In the genomic region with DNA sequence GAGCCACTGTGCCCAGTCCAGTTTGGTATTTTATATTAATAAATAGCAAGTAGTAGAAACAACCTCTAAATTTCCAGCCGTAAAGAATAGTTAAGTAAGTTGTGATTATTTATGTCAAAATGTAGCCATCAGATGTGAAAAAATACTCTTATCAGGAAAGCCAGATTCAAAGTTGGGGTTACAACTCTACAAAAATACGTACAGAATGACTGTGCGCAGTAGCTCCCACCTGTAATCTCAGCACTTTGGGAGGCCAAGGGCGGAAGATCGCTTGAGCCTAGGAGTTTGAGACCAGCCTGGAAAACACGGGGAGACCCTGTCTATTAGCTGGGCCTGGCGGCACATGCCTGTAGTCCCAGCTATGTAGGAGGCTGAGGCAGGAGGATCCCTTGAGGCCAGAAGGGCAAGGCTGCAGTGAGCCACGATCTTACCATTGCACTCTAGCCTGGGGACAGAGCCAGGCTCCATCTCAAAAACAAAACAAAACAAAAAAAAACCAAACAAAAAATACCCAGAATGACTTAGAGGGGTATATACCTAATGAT, we compare ENCODE assay signal across 12 cellular contexts. TPM values are rescaled to one million over a fixed set of nuclear protein-coding genes. Genes with fewer than 3 reads are reported as not detected.
DNase-seq lines count a peak whose midpoint lies in the region; ATAC-seq and TF ChIP-seq lines count a peak whose summit lies in the region.
"Had no signal": no experiment of that assay in that cellular context is flagged by ENCODE, and none has a peak within 500 bp of the region (broad histone marks: within the 10 kb centered on the region; RNA-seq: fewer than 3 reads in every experiment).

No MANE protein-coding gene starts in this region.

- H3K4me3 ChIP-seq in BE2C (ENCODE audit: low read depth, low read length) (peak overlapping the region; percentile 92), GM23338 (peak overlapping the region; percentile 96), mesenchymal stem cell (ENCODE audit: insufficient read depth in 1 of 2, low read depth in 1 of 2, low read length in 2 of 2) (peak overlapping the region; percentile 23 to 97), left ventricle myocardium inferior (no peak overlapping the region)

- intact Hi-C loops in left ventricle myocardium inferior (cut with micrococcal nuclease), result no loop called here

- H3K79me1 ChIP-seq in mesenchymal stem cell (replicated peaks; ENCODE audit: low read length, poor library complexity, severe bottlenecking), result peaks cover 33% of the 10 kb centered on the region

- H2AFZ ChIP-seq in GM23338 (no peak overlapping the region), mesenchymal stem cell (ENCODE audit: low read depth, low read length) (no peak overlapping the region)

- H3K9me2 ChIP-seq in GM23338 (ENCODE audit: insufficient read depth), result no peaks in the 10 kb centered on the region

- peak overlapping the region in 1 of 2 experiments; percentile 17 for H3K23ac ChIP-seq in mesenchymal stem cell (ENCODE audit: low read length in 2 of 2)

- no peak overlapping the region for H2BK15ac ChIP-seq in mesenchymal stem cell (ENCODE audit: low read depth, poor library complexity, severe bottlenecking)

- H3K4ac ChIP-seq in mesenchymal stem cell (ENCODE audit: low read depth in 1 of 2, low read length in 2 of 2), result no peak overlapping the region

- no peak overlapping the region for H2AK5ac ChIP-seq in mesenchymal stem cell (ENCODE audit: low read length, severe bottlenecking)

- H3K14ac ChIP-seq in mesenchymal stem cell (ENCODE audit: low read length in 2 of 2), result no peak overlapping the region

- peaks cover 6% of the 10 kb centered on the region; the same call in 1 of the 2 replicates for H3K4me1 ChIP-seq in BE2C
- H3K4me1 ChIP-seq in GM23338 (ENCODE audit: insufficient read depth), result peaks cover 13% of the 10 kb centered on the region; the same call in 1 of the 2 replicates
- H3K4me1 ChIP-seq in mesenchymal stem cell (ENCODE audit: control insufficient read depth, insufficient read depth, low read depth, low read length), result peaks cover 17% of the 10 kb centered on the region
- peaks cover 20% of the 10 kb centered on the region for H3K4me1 ChIP-seq in left ventricle myocardium inferior
- no peaks in the 10 kb centered on the region for H3K4me1 ChIP-seq in foreskin keratinocyte

- no peak overlapping the region for H3K27ac Mint-ChIP-seq in GM23338
- no peak overlapping the region for H3K27ac Mint-ChIP-seq in activated naive CD8-positive, alpha-beta T cell

- H3K79me2 ChIP-seq in GM23338 (replicated peaks; ENCODE audit: insufficient read depth), result peaks cover 35% of the 10 kb centered on the region

- H3K9ac ChIP-seq in mesenchymal stem cell (ENCODE audit: low read length), result no peak overlapping the region

- H4K20me1 ChIP-seq in GM23338 (replicated peaks; ENCODE audit: insufficient read depth), result peaks cover 26% of the 10 kb centered on the region; the same call in 1 of the 2 replicates

- TF ChIP-seq CTCF in BE2C (IDR thresholded peaks at IDR 0.05; ENCODE audit: low read depth, low read length) (no peak), GM23338 (conservative IDR thresholded peaks at IDR 0.05; ENCODE audit: low read depth in 2 of 2) (no peak), left ventricle myocardium inferior (IDR thresholded peaks at IDR 0.05; ENCODE audit: borderline replicate concordance) (no peak), foreskin keratinocyte (conservative IDR thresholded peaks at IDR 0.05) (no peak)

- no peak overlapping the region for H3K18ac ChIP-seq in mesenchymal stem cell (ENCODE audit: low read depth in 1 of 2, low read length in 2 of 2)

- no peak overlapping the region for H4K8ac ChIP-seq in mesenchymal stem cell (ENCODE audit: low read length)

- 94% methylated on average over 6 of the region's 8 CpGs for WGBS in mesenchymal stem cell

- H2BK12ac ChIP-seq in mesenchymal stem cell (ENCODE audit: low read length in 2 of 2), result no peak overlapping the region

- DNase-seq in BE2C (no peak), GM23338 (ENCODE audit: low spot score) (no peak), mesenchymal stem cell (no peak), left ventricle myocardium inferior (no peak), GM03348 (ENCODE audit: low spot score) (no peak), foreskin keratinocyte (no peak), iPS-NIHi11 (ENCODE audit: low spot score) (no peak)
- DNase-seq: small intestine had no signal

- ATAC-seq in GM23338 (no peak), foreskin keratinocyte (no peak)

- H3K36me3 ChIP-seq in BE2C, result peaks cover 31% of the 10 kb centered on the region
- H3K36me3 ChIP-seq in GM23338 (ENCODE audit: insufficient read depth), result peaks cover 11% of the 10 kb centered on the region; the same call in 1 of the 2 replicates
- peaks cover 15 to 33% of the 10 kb centered on the region in 2 experiments for H3K36me3 ChIP-seq in mesenchymal stem cell (ENCODE audit: control insufficient read depth in 1 of 2, insufficient read depth in 2 of 2, low read depth in 1 of 2, low read length in 2 of 2)
- H3K36me3 ChIP-seq in left ventricle myocardium inferior, result peaks cover 20% of the 10 kb centered on the region

- H2BK5ac ChIP-seq in mesenchymal stem cell (ENCODE audit: low read depth, low read length, poor library complexity, severe bottlenecking), result no peak overlapping the region

- peaks cover 16% of the 10 kb centered on the region for H3K27me3 Mint-ChIP-seq in GM23338 (ENCODE audit: insufficient read depth, low read depth, poor library complexity)
- no peaks in the 10 kb centered on the region for H3K27me3 Mint-ChIP-seq in activated naive CD8-positive, alpha-beta T cell

- no peaks in the 10 kb centered on the region for H3K9me3 ChIP-seq in BE2C
- H3K9me3 ChIP-seq in mesenchymal stem cell (ENCODE audit: control insufficient read depth, low read length), result no peaks in the 10 kb centered on the region
- H3K9me3 ChIP-seq in left ventricle myocardium inferior (replicated peaks), result no peaks in the 10 kb centered on the region
- H3K9me3 ChIP-seq: esophagus muscularis mucosa had no signal

- H3F3A ChIP-seq in GM23338 (replicated peaks; ENCODE audit: low read depth), result no peaks in the 10 kb centered on the region

- H2BK120ac ChIP-seq in mesenchymal stem cell (ENCODE audit: low read depth, low read length), result no peak overlapping the region

- peaks cover 10% of the 10 kb centered on the region for H3K4me1 Mint-ChIP-seq in GM23338
- H3K4me1 Mint-ChIP-seq in activated naive CD8-positive, alpha-beta T cell (ENCODE audit: low read depth), result peaks cover 40% of the 10 kb centered on the region

- H3K27ac ChIP-seq in GM23338 (ENCODE audit: low read depth) (no peak overlapping the region), mesenchymal stem cell (ENCODE audit: low read length, poor library complexity, severe bottlenecking) (no peak overlapping the region), left ventricle myocardium inferior (replicated peaks) (no peak overlapping the region), foreskin keratinocyte (no peak overlapping the region)

- H3K4me2 ChIP-seq in GM23338 (peak overlapping the region; percentile 93), mesenchymal stem cell (ENCODE audit: low read length, poor library complexity, severe bottlenecking) (no peak overlapping the region)

- H4K91ac ChIP-seq in mesenchymal stem cell (ENCODE audit: low read length), result no peak overlapping the region

- peaks cover 27% of the 10 kb centered on the region for H3K36me3 Mint-ChIP-seq in GM23338 (ENCODE audit: low read depth)
- H3K36me3 Mint-ChIP-seq in activated naive CD8-positive, alpha-beta T cell, result no peaks in the 10 kb centered on the region

- peak overlapping the region; percentile 97 for H3K4me3 Mint-ChIP-seq in GM23338
- H3K4me3 Mint-ChIP-seq in activated naive CD8-positive, alpha-beta T cell, result peak overlapping the region; percentile 99

- no peaks in the 10 kb centered on the region; the same call in 1 of the 3 replicates for H3K9me3 Mint-ChIP-seq in GM23338
- H3K9me3 Mint-ChIP-seq in activated naive CD8-positive, alpha-beta T cell (ENCODE audit: low read depth), result no peaks in the 10 kb centered on the region

- H3K27me3 ChIP-seq in BE2C, result no peaks in the 10 kb centered on the region
- peaks cover 7% of the 10 kb centered on the region; the same call in 1 of the 2 replicates for H3K27me3 ChIP-seq in GM23338 (ENCODE audit: insufficient read depth)
- no peaks in the 10 kb centered on the region for H3K27me3 ChIP-seq in mesenchymal stem cell (ENCODE audit: control insufficient read depth in 1 of 2, insufficient read depth in 1 of 2, low read length in 2 of 2)
- H3K27me3 ChIP-seq in left ventricle myocardium inferior (ENCODE audit: low read depth), result no peaks in the 10 kb centered on the region
- no peaks in the 10 kb centered on the region for H3K27me3 ChIP-seq in foreskin keratinocyte
- H3K27me3 ChIP-seq: esophagus muscularis mucosa had no signal

RNA-seq across cellular contexts. Expression of a gene that starts 1.7 kb away (rescaled TPM):
- 15.8 TPM for polyA plus RNA-seq in BE2C (2012; ENCODE audit: insufficient read depth, insufficient read length, low read depth)
- total RNA-seq in GM23338 (2014; rRNA removed; shearing (Covaris generic)), result 23.2 and 37.9 TPM in 2 replicates
- polyA plus RNA-seq in GM23338 (2016; fragmentation: Nextera tagmentation; extraction: Ambion mirVana) (8.2 and 9.0 TPM in 2 replicates), foreskin keratinocyte (2.8 and 4.4 TPM in 2 replicates)
- 7.9 TPM for polyA plus RNA-seq in mesenchymal stem cell (2013, experiment 1 of 2)
- 7.3 TPM for polyA plus RNA-seq in mesenchymal stem cell (2013, experiment 2 of 2)
- total RNA-seq in left ventricle myocardium inferior (2.8 TPM), foreskin keratinocyte (14.4 and 19.6 TPM in 2 replicates)

RNA-seq across cellular contexts. Expression of a gene that starts 36.6 kb away (rescaled TPM):
- not detected for polyA plus RNA-seq in BE2C (2012; ENCODE audit: insufficient read depth, insufficient read length, low read depth)
- not detected in 2 replicates for total RNA-seq in GM23338 (2014; rRNA removed; shearing (Covaris generic))
- polyA plus RNA-seq in GM23338 (2016; fragmentation: Nextera tagmentation; extraction: Ambion mirVana) (not detected in 2 replicates), foreskin keratinocyte (0.02 TPM in 1 of 2 replicates, not detected in the other)
- polyA plus RNA-seq in mesenchymal stem cell (2013, experiment 1 of 2), result not detected
- not detected for polyA plus RNA-seq in mesenchymal stem cell (2013, experiment 2 of 2)
- total RNA-seq in left ventricle myocardium inferior (not detected), foreskin keratinocyte (0.07 TPM in 1 of 2 replicates, not detected in the other)
- total RNA-seq: T-helper 2 cell treated with Interferon-gamma antibody and Interleukin-4, amounts not matched to agents 100 ng/mL and 5 ng/mL, for 36 hours had no signal

RNA-seq across cellular contexts. Expression of a gene that starts 37.8 kb away (rescaled TPM):
- polyA plus RNA-seq in BE2C (2012; ENCODE audit: insufficient read depth, insufficient read length, low read depth), result not detected
- total RNA-seq in GM23338 (2014; rRNA removed; shearing (Covaris generic)), result 2.5 and 2.8 TPM in 2 replicates
- polyA plus RNA-seq in GM23338 (2016; fragmentation: Nextera tagmentation; extraction: Ambion mirVana) (2.1 and 2.6 TPM in 2 replicates), foreskin keratinocyte (not detected in 2 replicates)
- not detected for polyA plus RNA-seq in mesenchymal stem cell (2013, experiment 1 of 2)
- polyA plus RNA-seq in mesenchymal stem cell (2013, experiment 2 of 2), result not detected
- total RNA-seq in left ventricle myocardium inferior (not detected), foreskin keratinocyte (not detected in 2 replicates)
- total RNA-seq: bronchial epithelial cell had no signal

RNA-seq across cellular contexts. Expression of a gene that starts 43.3 kb away (rescaled TPM):
- polyA plus RNA-seq in BE2C (2012; ENCODE audit: insufficient read depth, insufficient read length, low read depth), result 15.8 TPM
- not detected in 2 replicates for total RNA-seq in GM23338 (2014; rRNA removed; shearing (Covaris generic))
- polyA plus RNA-seq in GM23338 (2016; fragmentation: Nextera tagmentation; extraction: Ambion mirVana), result 0.18 and 0.52 TPM in 2 replicates
- 6.9 TPM for polyA plus RNA-seq in mesenchymal stem cell (2013, experiment 1 of 2)
- 7.7 TPM for polyA plus RNA-seq in mesenchymal stem cell (2013, experiment 2 of 2)
- total RNA-seq in left ventricle myocardium inferior, result 135 TPM
- total RNA-seq in foreskin keratinocyte, result 1.5 and 2.2 TPM in 2 replicates
- polyA plus RNA-seq in foreskin keratinocyte, result 1.7 and 3.1 TPM in 2 replicates

RNA-seq across cellular contexts. Expression of a gene that starts 51.3 kb away (rescaled TPM):
- 39.2 TPM for polyA plus RNA-seq in BE2C (2012; ENCODE audit: insufficient read depth, insufficient read length, low read depth)
- 139 and 160 TPM in 2 replicates for total RNA-seq in GM23338 (2014; rRNA removed; shearing (Covaris generic))
- polyA plus RNA-seq in GM23338 (2016; fragmentation: Nextera tagmentation; extraction: Ambion mirVana), result 204 and 209 TPM in 2 replicates
- 64.1 TPM for polyA plus RNA-seq in mesenchymal stem cell (2013, experiment 1 of 2)
- 71.4 TPM for polyA plus RNA-seq in mesenchymal stem cell (2013, experiment 2 of 2)
- 28.4 TPM for total RNA-seq in left ventricle myocardium inferior
- 102 and 104 TPM in 2 replicates for total RNA-seq in foreskin keratinocyte
- polyA plus RNA-seq in foreskin keratinocyte, result 77.9 and 83.0 TPM in 2 replicates
